Comparison of ENCODE assay signal across 28 cellular contexts in the genomic region with DNA sequence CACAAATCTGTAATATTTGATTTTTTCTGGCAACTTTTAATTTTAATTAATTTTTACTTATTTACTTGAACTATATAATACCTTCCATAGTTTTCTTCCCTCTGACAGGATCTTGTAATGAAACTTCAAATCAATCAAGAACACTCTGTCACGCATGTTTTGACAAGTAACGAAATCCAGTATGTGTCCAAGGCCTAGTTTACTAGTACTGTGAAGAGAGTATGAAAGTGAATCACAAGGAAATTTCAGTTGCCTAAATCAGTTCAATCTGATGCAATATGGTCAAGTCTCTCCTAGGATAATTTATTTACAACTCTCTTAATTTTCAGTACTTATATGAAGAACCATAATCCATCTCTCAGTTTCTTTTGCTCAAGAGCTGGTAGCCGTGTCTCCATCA.
"Had no signal": no experiment of that assay in that cellular context is flagged by ENCODE, and none has a peak within 500 bp of the region (broad histone marks: within the 10 kb centered on the region; RNA-seq: fewer than 3 reads in every experiment).

No MANE protein-coding gene starts in this region.

- H3K4me2 ChIP-seq: hepatocyte had no signal

- H3K9me3 ChIP-seq: adrenal gland, ascending aorta, breast epithelium, gastroesophageal sphincter, heart right ventricle had no signal

- H3K79me2 ChIP-seq: hepatocyte had no signal

- H3K4me3 ChIP-seq: adrenal gland, ascending aorta, breast epithelium, coronary artery, dorsolateral prefrontal cortex, gastroesophageal sphincter, heart right ventricle, hepatocyte had no signal

- H3K36me3 ChIP-seq: adrenal gland, ascending aorta, breast epithelium, gastroesophageal sphincter, heart right ventricle had no signal

- H3K4me1 ChIP-seq: adrenal gland, ascending aorta, breast epithelium, gastroesophageal sphincter, heart right ventricle had no signal

- H2AFZ ChIP-seq: hepatocyte had no signal

- DNase-seq: activated CD4-positive, alpha-beta memory T cell treated with anti-CD3 and anti-CD28 coated beads for 36 hours; activated CD4-positive, alpha-beta T cell treated with anti-CD3 and anti-CD28 coated beads for 36 hours; activated CD4-positive, alpha-beta T cell treated with anti-CD3 and anti-CD28 coated beads, Interleukin-2, amount 10 ng/mL, durations not matched to agents 24 days and 14 days; activated CD4-positive, CD25-positive, alpha-beta regulatory T cell; activated CD4-positive, CD25-positive, alpha-beta regulatory T cell treated with anti-CD3 and anti-CD28 coated beads, Interleukin-2, amount 50 U/mL, for 72 hours; activated CD8-positive, alpha-beta memory T cell treated with anti-CD3 and anti-CD28 coated beads, Interleukin-2, amount 10 ng/mL, durations not matched to agents 7 days and 5 days; activated CD8-positive, alpha-beta memory T cell treated with anti-CD3 and anti-CD28 coated beads, Interleukin-2, amount 50 U/mL, for 4 hours; activated CD8-positive, alpha-beta T cell treated with anti-CD3 and anti-CD28 coated beads, Interleukin-2, amount 10 ng/mL, durations not matched to agents 7 days and 5 days; activated effector memory CD4-positive, alpha-beta T cell treated with anti-CD3 and anti-CD28 coated beads, Interleukin-2, amount 50 U/mL, for 16 hours; activated naive CD4-positive, alpha-beta T cell treated with anti-CD3 and anti-CD28 coated beads for 36 hours; activated naive CD8-positive, alpha-beta T cell treated with anti-CD3 and anti-CD28 coated beads for 36 hours; activated naive CD8-positive, alpha-beta T cell treated with anti-CD3 and anti-CD28 coated beads, Interleukin-2, amount 50 U/mL, for 24 hours; activated T-cell treated with anti-CD3 and anti-CD28 coated beads, Interleukin-2, amount 50 U/mL, for 1 hour; activated T-cell treated with anti-CD3 and anti-CD28 coated beads, Interleukin-2, amount 50 U/mL, for 48 hours; adrenal gland; dorsolateral prefrontal cortex; effector memory CD8-positive, alpha-beta T cell; foreskin melanocyte; heart right ventricle; T-helper 1 cell; T-helper 17 cell; T1000 had no signal

- H3K27me3 ChIP-seq: adrenal gland, ascending aorta, breast epithelium, gastroesophageal sphincter, heart right ventricle, hepatocyte had no signal

- ATAC-seq: activated CD4-positive, alpha-beta T cell treated with anti-CD3 and anti-CD28 coated beads for 36 hours; activated CD8-positive, alpha-beta memory T cell treated with anti-CD3 and anti-CD28 coated beads, Interleukin-2, amount 10 ng/mL, durations not matched to agents 7 days and 5 days; activated CD8-positive, alpha-beta T cell treated with anti-CD3 and anti-CD28 coated beads, Interleukin-2, amount 10 ng/mL, durations not matched to agents 7 days and 5 days; activated naive CD8-positive, alpha-beta T cell treated with anti-CD3 and anti-CD28 coated beads, Interleukin-2, amount 50 U/mL, for 24 hours; effector memory CD8-positive, alpha-beta T cell; esophagus mucosa; gastroesophageal sphincter; heart right ventricle; T-helper 17 cell had no signal

- H3K27ac ChIP-seq: adrenal gland, ascending aorta, breast epithelium, coronary artery, dorsolateral prefrontal cortex, gastroesophageal sphincter, heart right ventricle, hepatocyte had no signal
